Comparison of ENCODE assay signal across 8 cellular contexts in the genomic region with DNA sequence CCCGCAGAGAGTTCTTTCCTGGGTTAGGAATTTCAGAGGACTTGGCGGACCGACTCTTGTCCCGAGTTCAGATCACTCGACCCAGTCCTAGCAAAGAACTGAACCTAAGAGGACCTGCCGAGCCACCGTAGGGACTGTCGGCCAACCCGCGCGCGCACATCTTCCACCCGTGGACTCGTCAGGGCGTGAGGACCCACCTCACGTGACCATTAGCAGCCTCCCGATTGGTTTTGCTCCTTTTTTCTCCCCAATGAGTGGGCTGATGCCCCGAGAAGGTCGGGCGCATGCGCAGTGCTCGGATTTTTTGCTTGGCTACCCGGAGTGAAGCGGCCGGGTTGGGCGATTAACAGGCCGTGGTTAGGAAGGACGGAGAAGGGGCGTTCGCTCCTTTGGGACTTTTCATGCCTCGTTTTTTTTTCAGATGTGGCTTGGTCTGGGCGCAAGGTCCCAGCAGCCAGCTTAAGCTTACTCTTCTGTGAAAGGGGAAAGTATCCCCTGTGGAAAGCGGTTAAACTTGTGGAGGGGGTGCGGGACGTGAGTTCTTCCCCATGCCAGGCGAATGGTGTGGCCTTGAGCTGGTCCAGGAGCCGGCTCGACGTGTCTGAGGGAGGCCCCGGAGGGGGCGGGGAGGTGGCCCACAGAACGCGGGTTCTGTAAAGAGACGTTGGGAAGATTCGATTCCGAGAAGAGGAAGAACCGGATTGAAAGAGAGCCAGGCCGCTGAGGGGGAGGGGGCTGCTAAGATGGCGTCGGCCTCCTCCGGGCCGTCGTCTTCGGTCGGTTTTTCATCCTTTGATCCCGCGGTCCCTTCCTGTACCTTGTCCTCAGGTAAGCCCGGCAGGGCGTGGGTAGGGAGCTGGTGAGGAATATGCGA. TPM values are rescaled to one million over a fixed set of nuclear protein-coding genes. Genes with fewer than 3 reads are reported as not detected.
DNase-seq lines count a peak whose midpoint lies in the region; ATAC-seq and TF ChIP-seq lines count a peak whose summit lies in the region.

A gene with protein sequence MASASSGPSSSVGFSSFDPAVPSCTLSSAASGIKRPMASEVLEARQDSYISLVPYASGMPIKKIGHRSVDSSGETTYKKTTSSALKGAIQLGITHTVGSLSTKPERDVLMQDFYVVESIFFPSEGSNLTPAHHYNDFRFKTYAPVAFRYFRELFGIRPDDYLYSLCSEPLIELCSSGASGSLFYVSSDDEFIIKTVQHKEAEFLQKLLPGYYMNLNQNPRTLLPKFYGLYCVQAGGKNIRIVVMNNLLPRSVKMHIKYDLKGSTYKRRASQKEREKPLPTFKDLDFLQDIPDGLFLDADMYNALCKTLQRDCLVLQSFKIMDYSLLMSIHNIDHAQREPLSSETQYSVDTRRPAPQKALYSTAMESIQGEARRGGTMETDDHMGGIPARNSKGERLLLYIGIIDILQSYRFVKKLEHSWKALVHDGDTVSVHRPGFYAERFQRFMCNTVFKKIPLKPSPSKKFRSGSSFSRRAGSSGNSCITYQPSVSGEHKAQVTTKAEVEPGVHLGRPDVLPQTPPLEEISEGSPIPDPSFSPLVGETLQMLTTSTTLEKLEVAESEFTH (plus strand): TSS at position 299 of the 874 bp plus-strand sequence. CDS start 445 bp downstream, at position 744.

- H3K36me3 ChIP-seq in GM06990 (ENCODE audit: control insufficient read depth, insufficient read depth, low read length), result peaks cover 6% of the 10 kb centered on the region

- peaks cover 25 to 30% of the 10 kb centered on the region in 2 donors for H3K36me3 Mint-ChIP-seq in activated naive CD4-positive, alpha-beta T cell treated with anti-CD3 and anti-CD28 coated beads, Interleukin-2, amount 50 U/mL, for 72 hours

- peak within 1 kb of the TSS; percentile 100 for H3K4me3 ChIP-seq in GM06990 (replicated peaks; ENCODE audit: low read depth, low read length)

- TF ChIP-seq CTCF in GM06990 (IDR thresholded peaks at IDR 0.05; ENCODE audit: insufficient read depth, low read length, poor library complexity, severe bottlenecking), result no peak

- no peaks in the 10 kb centered on the region for H3K9me3 Mint-ChIP-seq in activated naive CD4-positive, alpha-beta T cell treated with anti-CD3 and anti-CD28 coated beads, Interleukin-2, amount 50 U/mL, for 72 hours

- ATAC-seq in HG02588 (IDR thresholded peaks at IDR 0.05; ENCODE audit: unreplicated experiment), result peak; percentile 79
- ATAC-seq in activated naive CD4-positive, alpha-beta T cell treated with anti-CD3 and anti-CD28 coated beads, Interleukin-2, amount 50 U/mL, for 72 hours, result peak; percentile 92 to 93

- peak within 1 kb of the TSS; percentile 70 for H3K27ac ChIP-seq in temporal lobe (ENCODE audit: low read depth, low read length)

- peak; percentile 93 for DNase-seq in GM06990 (ENCODE audit: extremely low read depth, insufficient read length)
- peak; percentile 99 for DNase-seq in NCI-H1092 treated with DMSO at 0.1 percent for 48 hours (lab: John Stamatoyannopoulos, UW)
- DNase-seq in SKM-1 (lab: John Stamatoyannopoulos, UW; ENCODE audit: unreplicated experiment), result peak; percentile 99
- peak; percentile 97 to 98 for DNase-seq in activated naive CD4-positive, alpha-beta T cell treated with anti-CD3 and anti-CD28 coated beads, Interleukin-2, amount 50 U/mL, for 72 hours (ENCODE audit: low spot score in 2 of 2)
- peak; percentile 91 for DNase-seq in glomerular endothelial cell (ENCODE audit: extremely low read depth, low read depth, low spot score)
- peak; percentile 95 for DNase-seq in occipital lobe (lab: John Stamatoyannopoulos, UW)

- H3K27me3 ChIP-seq in GM06990 (replicated peaks; ENCODE audit: control insufficient read depth, insufficient read depth, low read length), result no peaks in the 10 kb centered on the region

- peak within 1 kb of the TSS; percentile 98 to 100 for H3K27ac Mint-ChIP-seq in activated naive CD4-positive, alpha-beta T cell treated with anti-CD3 and anti-CD28 coated beads, Interleukin-2, amount 50 U/mL, for 72 hours

RNA-seq across cellular contexts. Expression of the gene that starts here (rescaled TPM):
- 100 to 1,000 TPM in 1 of 2 donors, 10 to 100 TPM in 1; 88.0 to 137 TPM for total RNA-seq in activated naive CD4-positive, alpha-beta T cell treated with anti-CD3 and anti-CD28 coated beads, Interleukin-2, amount 50 U/mL, for 72 hours
- total RNA-seq in glomerular endothelial cell (36.4 and 45.3 TPM in 2 replicates), occipital lobe (56.3 TPM), temporal lobe (47.0 TPM)

Comparison
In these comparisons a context has a peak if more than half of its experiments do, and no peak if none do; other contexts are left out.
1. Peak in every context shown above with its lines: DNase-seq, ATAC-seq, H3K4me3 ChIP-seq and H3K27ac ChIP-seq.